Comparison of ENCODE assay signal across 23 cellular contexts in the genomic region with DNA sequence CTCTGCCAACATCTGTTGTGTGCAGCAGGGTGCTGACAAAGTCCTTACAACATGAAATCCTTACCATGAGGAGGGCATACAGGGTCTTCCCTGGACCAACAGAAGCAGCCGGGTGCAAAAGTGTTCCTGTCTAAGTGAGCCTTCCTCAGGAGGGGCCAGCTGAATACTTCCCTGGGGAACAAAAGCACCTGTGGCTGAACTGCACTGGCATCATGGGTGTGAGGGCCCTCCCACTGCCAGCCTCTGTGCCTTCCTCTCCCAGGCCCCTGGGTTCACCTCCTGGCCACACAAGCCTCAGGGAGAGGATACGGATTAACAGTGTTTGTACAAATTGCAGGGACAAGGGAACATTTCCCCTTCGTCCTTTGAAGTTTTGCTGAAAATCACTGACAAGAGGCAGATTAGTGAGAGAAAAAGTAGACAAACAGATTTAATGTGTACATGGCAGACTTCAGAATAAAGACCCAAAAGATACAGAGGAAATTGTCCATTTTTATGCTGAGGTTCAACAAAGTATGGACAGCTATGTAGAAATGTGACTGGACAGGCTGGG.
DNase-seq lines count a peak whose midpoint lies in the region; FAIRE-seq and TF ChIP-seq lines count a peak whose summit lies in the region.
"Had no signal": no experiment of that assay in that cellular context is flagged by ENCODE, and none has a peak within 500 bp of the region (broad histone marks: within the 10 kb centered on the region; RNA-seq: fewer than 3 reads in every experiment).

No MANE protein-coding gene starts in this region.

- no peak for FAIRE-seq in small intestine (lab: Jason Lieb, UNC)
- FAIRE-seq: A549, GM12892 had no signal

- H3K4me3 ChIP-seq in HEK293 (ENCODE audit: low read depth, low read length) (no peak overlapping the region), small intestine (ENCODE audit: low read depth in 1 of 2, low read length in 2 of 2) (no peak overlapping the region)
- H3K4me3 ChIP-seq: A549, GM23248, MG63, SK-N-MC had no signal

- WGBS in small intestine, 3 donors = 81 to 87% (median 86%) methylated on average over 3 of the region's 3 CpGs

- no peaks in the 10 kb centered on the region for H3K27me3 ChIP-seq in small intestine (ENCODE audit: control insufficient read depth in 2 of 2, insufficient read depth in 2 of 2, low read length in 2 of 2)
- H3K27me3 ChIP-seq: MG63 had no signal

- CTCF ChIA-PET in Calu3 (lab: Charles Lee) = interaction anchor here (0.6 to 0.7 kb wide), 3 partner anchors 41 to 674 kb away, joined by 3 to 6 read pairs (median 4); no protein-coding TSS in a partner anchor
- CTCF ChIA-PET in HEK293 (lab: Yijun Ruan, JAX) = interaction anchor here (0.6 to 13.5 kb wide), 11 partner anchors 8 to 453 kb away, joined by 3 to 417 read pairs (median 6); a partner anchor contains a TSS

- H3K27ac Mint-ChIP-seq in Calu3 (ENCODE audit: unreplicated experiment) (peak overlapping the region; percentile 58), mesothelial cell of epicardium (peak overlapping the region; percentile 96)
- H3K27ac Mint-ChIP-seq: B cell, CD14-positive monocyte had no signal

- H3K4me1 ChIP-seq in HEK293 (ENCODE audit: control insufficient read depth, insufficient read depth, low read length) (no peaks in the 10 kb centered on the region), small intestine (ENCODE audit: control insufficient read depth in 2 of 2, insufficient read depth in 1 of 2, low read depth in 1 of 2, low read length in 1 of 2) (no peaks in the 10 kb centered on the region)
- H3K4me1 ChIP-seq: A549 had no signal

- H3K9me3 ChIP-seq in HEK293 (ENCODE audit: control insufficient read depth, insufficient read depth, low read depth, low read length) (no peaks in the 10 kb centered on the region), small intestine (ENCODE audit: control insufficient read depth, low read depth) (no peaks in the 10 kb centered on the region)
- H3K9me3 ChIP-seq: A549, MG63 had no signal

- H3K9me3 Mint-ChIP-seq in Calu3 (ENCODE audit: low read depth, unreplicated experiment) = no peaks in the 10 kb centered on the region
- H3K9me3 Mint-ChIP-seq in mesothelial cell of epicardium = no peaks in the 10 kb centered on the region

- TF ChIP-seq CTCF in Calu3 (IDR thresholded peaks at IDR 0.05; ENCODE audit: unreplicated experiment) = no peak
- TF ChIP-seq CTCF in HEK293 (tag by site-specific recombination; IDR thresholded peaks at IDR 0.05) = no peak
- TF ChIP-seq CTCF in mesothelial cell of epicardium (IDR thresholded peaks at IDR 0.05; ENCODE audit: unreplicated experiment) = no peak

- POLR2A ChIA-PET in HEK293 (lab: Yijun Ruan, JAX) = no interaction called here

- H3K27ac ChIP-seq in HEK293 (ENCODE audit: extremely low read depth, low read depth, low read length) (no peak overlapping the region), small intestine (ENCODE audit: low read depth in 1 of 2, low read length in 1 of 2) (no peak overlapping the region)
- H3K27ac ChIP-seq: A549, GM23248, RWPE1, SK-N-MC had no signal

- no peaks in the 10 kb centered on the region for H3K27me3 Mint-ChIP-seq in Calu3 (ENCODE audit: unreplicated experiment)
- H3K27me3 Mint-ChIP-seq in mesothelial cell of epicardium (ENCODE audit: low read depth) = no peaks in the 10 kb centered on the region

- H3K36me3 Mint-ChIP-seq in Calu3 (ENCODE audit: insufficient read depth, unreplicated experiment) (no peaks in the 10 kb centered on the region), mesothelial cell of epicardium (no peaks in the 10 kb centered on the region)
- H3K36me3 Mint-ChIP-seq: CD14-positive monocyte had no signal

- intact Hi-C loops in Calu3 (cut with micrococcal nuclease; ENCODE audit: unreplicated experiment) = loop anchor here (5.0 kb wide), 2 partner anchors 61 to 266 kb away; a partner anchor contains a TSS

- H3K36me3 ChIP-seq in HEK293 (ENCODE audit: control insufficient read depth in 2 of 2, insufficient read depth in 1 of 2, low read length in 2 of 2) (no peaks in the 10 kb centered on the region), small intestine (ENCODE audit: control insufficient read depth in 2 of 2, insufficient read depth in 2 of 2, low read length in 2 of 2) (no peaks in the 10 kb centered on the region)
- H3K36me3 ChIP-seq: MG63 had no signal

- H3K4me3 Mint-ChIP-seq in Calu3 (ENCODE audit: low read depth, unreplicated experiment) (no peak overlapping the region), mesothelial cell of epicardium (no peak overlapping the region)
- H3K4me3 Mint-ChIP-seq: B cell had no signal

- DNase-seq in Calu3 (no peak), mesothelial cell of epicardium (ENCODE audit: low spot score in 2 of 2, unreplicated experiment in 2 of 2) (no peak), retina (peak; percentile 23), NCI-H2081 (lab: John Stamatoyannopoulos, UW) (no peak), small intestine (no peak)
- DNase-seq in stimulated activated CD8-positive, alpha-beta memory T cell treated with anti-CD3 and anti-CD28 coated beads, Interleukin-4, amount 100 ng/mL, for 48 hours = no peak
- DNase-seq: GM23248, Karpas-422, MG63, NCI-H1048, NCI-H1417 treated with DMSO at 0.1 percent for 48 hours, NCI-H187, NCI-H2227 treated with DMSO at 0.1 percent for 48 hours, NCI-H510A, NCI-H748 treated with DMSO at 0.1 percent for 48 hours, SHP77 treated with DMSO at 0.1 percent for 48 hours had no signal

- H3K4me1 Mint-ChIP-seq in Calu3 (ENCODE audit: low read depth, unreplicated experiment) = peaks cover 15% of the 10 kb centered on the region
- H3K4me1 Mint-ChIP-seq in mesothelial cell of epicardium = peaks cover 56% of the 10 kb centered on the region
- H3K4me1 Mint-ChIP-seq: B cell had no signal

- BruUV-seq in Calu3 (replicated peaks; lab: Mats Ljungman, UMichigan) = no TSS peak

TF ChIP-seq in HEK293, 187 proteins besides CTCF, POLR2A, EP300 and RAD21:
- TF ChIP-seq SCRT2 (tag by site-specific recombination; IDR thresholded peaks at IDR 0.05) = peak; percentile 43; the same call in 1 of the 2 replicates
- TF ChIP-seq ZNF138 (tag by site-specific recombination; IDR thresholded peaks at IDR 0.05; ENCODE audit: borderline replicate concordance) = no peak
- TF ChIP-seq, protein P1, sequence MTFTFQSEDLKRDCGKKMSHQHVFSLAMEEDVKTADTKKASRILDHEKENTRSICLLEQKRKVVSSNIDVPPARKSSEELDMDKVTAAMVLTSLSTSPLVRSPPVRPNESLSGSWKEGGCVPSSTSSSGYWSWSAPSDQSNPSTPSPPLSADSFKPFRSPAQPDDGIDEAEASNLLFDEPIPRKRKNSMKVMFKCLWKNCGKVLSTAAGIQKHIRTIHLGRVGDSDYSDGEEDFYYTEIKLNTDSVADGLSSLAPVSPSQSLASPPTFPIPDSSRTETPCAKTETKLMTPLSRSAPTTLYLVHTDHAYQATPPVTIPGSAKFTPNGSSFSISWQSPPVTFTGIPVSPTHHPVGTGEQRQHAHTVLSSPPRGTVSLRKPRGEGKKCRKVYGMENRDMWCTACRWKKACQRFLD (tag by site-specific recombination; IDR thresholded peaks at IDR 0.05) = no peak
